21 cellular contexts compared by ENCODE assay signal in genomic region chr2:112230371-112230770, GRCh38. TPM values are rescaled to one million over a fixed set of nuclear protein-coding genes. Genes with fewer than 3 reads are reported as not detected.
DNase-seq lines count a peak whose midpoint lies in the region; ATAC-seq, FAIRE-seq and TF ChIP-seq lines count a peak whose summit lies in the region.
"Had no signal": no experiment of that assay in that cellular context is flagged by ENCODE, and none has a peak within 500 bp of the region (broad histone marks: within the 10 kb centered on the region; RNA-seq: fewer than 3 reads in every experiment).

No MANE protein-coding gene starts in this region.

- no peak for TF ChIP-seq POLR2A in H1 (IDR thresholded peaks at IDR 0.05; ENCODE audit: control extremely low read depth in 1 of 2, low read depth in 2 of 2, low read length in 2 of 2)

- H3K4me3 Mint-ChIP-seq in T-cell: no peak overlapping the region
- H3K4me3 Mint-ChIP-seq: B cell; CD4-positive, CD25-positive, alpha-beta regulatory T cell; CD8-positive, alpha-beta T cell; GM23338; HFFc6 had no signal

- no peaks in the 10 kb centered on the region for H4K20me1 ChIP-seq in H1 (replicated peaks in 1 of 2; ENCODE audit: control insufficient read depth in 1 of 2, insufficient read depth in 2 of 2, low read length in 2 of 2)
- H4K20me1 ChIP-seq: BLaER1 had no signal

- ATAC-seq in HG02852 (IDR thresholded peaks at IDR 0.05; ENCODE audit: unreplicated experiment) (no peak), T-cell (replicated peaks in 1 of 4) (no peak)
- ATAC-seq: CD8-positive, alpha-beta T cell; GM23338 had no signal

- H4K5ac ChIP-seq in H1 (ENCODE audit: insufficient read length, low read depth, low read length): no peak overlapping the region

- CTCF ChIA-PET in H1 (lab: Charles Lee; ENCODE audit: partially characterized antibody) (no interaction called here), T-cell (lab: Charles Lee) (no interaction called here)

- H3K36me3 ChIP-seq in H1 (ENCODE audit: control insufficient read depth in 2 of 4, insufficient read depth in 4 of 4, low read length in 3 of 4): peaks cover 0 to 4% (median 0%) of the 10 kb centered on the region in 4 experiments; a peak in 1 of 8 replicates

- no peak overlapping the region for H3K56ac ChIP-seq in H1 (replicated peaks; ENCODE audit: insufficient read length, low read depth, low read length)

- TF ChIP-seq EP300 in H1 (IDR thresholded peaks at IDR 0.05; ENCODE audit: borderline replicate concordance in 1 of 2, low read depth in 2 of 2, low read length in 2 of 2): no peak

- H3K27ac ChIP-seq in H1 (ENCODE audit: low read depth, low read length): no peak overlapping the region
- H3K27ac ChIP-seq: BLaER1, C4-2B had no signal

- H3K36me3 Mint-ChIP-seq in T-cell: peaks cover 37% of the 10 kb centered on the region

- H3K4me3 ChIP-seq in H1 (ENCODE audit: extremely low read depth in 1 of 4, insufficient read depth in 2 of 4, low read depth in 3 of 4, low read length in 4 of 4): no peak overlapping the region
- H3K4me3 ChIP-seq: BLaER1, GM23338, HAP-1 had no signal

- H3K9ac ChIP-seq in H1 (replicated peaks in 1 of 4; ENCODE audit: extremely low read depth in 1 of 4, low read depth in 3 of 4, low read length in 3 of 4): no peak overlapping the region
- H3K9ac ChIP-seq: BLaER1 had no signal

- 86% methylated on average over 3 of the region's 3 CpGs; no CpG with 5 or more reads in 1 of the 2 experiments for WGBS in H1 (ENCODE audit: extremely low coverage in 1 of 2, insufficient coverage in 1 of 2, insufficient read length in 1 of 2, insufficient replicate concordance in 2 of 2, low coverage in 1 of 2, low lambda C conversion rate in 2 of 2, missing lambda C conversion rate in 1 of 2), 2 experiments

- no peak overlapping the region for H2BK20ac ChIP-seq in H1 (ENCODE audit: low read length)

- no peak overlapping the region for H2BK15ac ChIP-seq in H1 (ENCODE audit: low read length)

- no peak overlapping the region for H2BK12ac ChIP-seq in H1 (ENCODE audit: low read depth, low read length)

- H3K18ac ChIP-seq in H1 (ENCODE audit: extremely low read depth, low read length): no peak overlapping the region

- TF ChIP-seq CTCF in H1 (IDR thresholded peaks at IDR 0.05; ENCODE audit: control extremely low read depth in 1 of 3, insufficient read depth in 1 of 3, low read depth in 1 of 3, low read length in 3 of 3): no peak

- H3K4me1 Mint-ChIP-seq in T-cell: peaks cover 5 to 8% (median 6%) of the 10 kb centered on the region in 3 donors
- H3K4me1 Mint-ChIP-seq: B cell, GM23338 had no signal

- no peak for DNase-seq in RCC 7860 (ENCODE audit: low spot score)
- no peak for DNase-seq in H1 (ENCODE audit: low read depth in 1 of 2, low spot score in 2 of 2)
- DNase-seq in activated naive CD4-positive, alpha-beta T cell treated with anti-CD3 and anti-CD28 coated beads, Interleukin-2, amount 50 U/mL, for 16 hours: no peak
- DNase-seq in T-cell: no peak
- DNase-seq: Caco-2; CD4-positive, CD25-positive, alpha-beta regulatory T cell; CD8-positive, alpha-beta T cell; DMS153; DND-41; GDM1; HFFc6 had no signal

- H3K23ac ChIP-seq in H1 (ENCODE audit: insufficient read length): no peak overlapping the region

- H4K8ac ChIP-seq in H1 (ENCODE audit: extremely low read depth, insufficient read depth, low read length): no peak overlapping the region

- no peaks in the 10 kb centered on the region for H3K79me1 ChIP-seq in H1 (ENCODE audit: low read depth, low read length)

- H2BK5ac ChIP-seq in H1 (ENCODE audit: low read depth, low read length): no peak overlapping the region

- H3K27me3 ChIP-seq in H1 (replicated peaks in 1 of 4; ENCODE audit: control insufficient read depth in 3 of 4, extremely low read depth in 1 of 4, insufficient read depth in 3 of 4, low read length in 3 of 4): no peaks in the 10 kb centered on the region
- H3K27me3 ChIP-seq: BLaER1 had no signal

- H4K91ac ChIP-seq in H1 (replicated peaks; ENCODE audit: insufficient read length, low read length): no peak overlapping the region

- TF ChIP-seq RAD21 in H1 (IDR thresholded peaks at IDR 0.05 in 1 of 2, conservative IDR thresholded peaks at IDR 0.05 in 1 of 2; ENCODE audit: low read depth in 2 of 2, low read length in 2 of 2): no peak

- H2AFZ ChIP-seq in H1 (ENCODE audit: low read length): no peak overlapping the region
- H2AFZ ChIP-seq: GM23338 had no signal

- H3K14ac ChIP-seq in H1 (ENCODE audit: insufficient read length): no peak overlapping the region

- H3K79me2 ChIP-seq in H1 (ENCODE audit: control insufficient read depth in 1 of 2, insufficient read depth in 2 of 2, low read length in 2 of 2): no peaks in the 10 kb centered on the region

- no peaks in the 10 kb centered on the region for H3K4me1 ChIP-seq in H1 (replicated peaks in 1 of 4; ENCODE audit: control insufficient read depth in 3 of 4, insufficient read depth in 4 of 4, low read length in 3 of 4)
- H3K4me1 ChIP-seq: Caco-2, HAP-1 had no signal

- POLR2A ChIA-PET in H1 (lab: Charles Lee; ENCODE audit: partially characterized antibody) (no interaction called here), T-cell (lab: Charles Lee) (no interaction called here)

- H3K4me2 ChIP-seq in H1 (ENCODE audit: insufficient read depth in 1 of 2, low read depth in 2 of 2, low read length in 2 of 2): no peak overlapping the region
- H3K4me2 ChIP-seq: GM23338 had no signal

- H3K9me3 Mint-ChIP-seq in T-cell: no peaks in the 10 kb centered on the region
- H3K9me3 Mint-ChIP-seq: CD8-positive, alpha-beta T cell; GM23338; HFFc6 had no signal

- H3K4ac ChIP-seq in H1 (replicated peaks; ENCODE audit: insufficient read length, low read depth, low read length): no peak overlapping the region

- H3K9me3 ChIP-seq in H1 (ENCODE audit: insufficient read depth in 2 of 2, low read depth in 1 of 2, low read length in 1 of 2): no peaks in the 10 kb centered on the region
- H3K9me3 ChIP-seq: Caco-2, HAP-1 had no signal

- no peak overlapping the region for H3K27ac Mint-ChIP-seq in T-cell
- H3K27ac Mint-ChIP-seq: B cell; CD4-positive, CD25-positive, alpha-beta regulatory T cell; CD8-positive, alpha-beta T cell; GM23338; HFFc6 had no signal

- no peak overlapping the region for H2AK5ac ChIP-seq in H1 (ENCODE audit: low read depth, low read length)

- no peaks in the 10 kb centered on the region for H3K23me2 ChIP-seq in H1 (ENCODE audit: low read depth, low read length)

- H2BK120ac ChIP-seq in H1 (replicated peaks; ENCODE audit: low read depth, low read length): no peak overlapping the region

- H3K27me3 Mint-ChIP-seq in T-cell: no peaks in the 10 kb centered on the region
- H3K27me3 Mint-ChIP-seq: B cell; CD4-positive, CD25-positive, alpha-beta regulatory T cell had no signal

- FAIRE-seq in G401.6 (lab: Jason Lieb, UNC) (peak; percentile 60), RCC 7860 (lab: Jason Lieb, UNC) (peak; percentile 20), H1 (lab: Jason Lieb, UNC) (no peak)
- FAIRE-seq: GM12891, GM18507, H54 had no signal

TF ChIP-seq in H1, 55 proteins besides CTCF, POLR2A, EP300 and RAD21:
- TF ChIP-seq MAFK (IDR thresholded peaks at IDR 0.05; ENCODE audit: low read depth, low read length): peak; percentile 10; the same call in 1 of the 2 replicates
- no peak for TF ChIP-seq MAX (IDR thresholded peaks at IDR 0.05)

RNA-seq across cellular contexts. Expression of gene ZC3H8, which starts 24.5 kb away (rescaled TPM):
- 7.1 and 8.8 TPM in 2 replicates for total RNA-seq in H1 (2021; fragmentation: NEBNext Ultra II Directional; extraction: Animal tissue kit (Norgen Biotek cat#: 25700))
- 0.66 and 1.9 TPM in 2 replicates for polyA plus RNA-seq in H1 (2011; rRNA removed)
- 4.3 TPM for polyA plus RNA-seq in H1 (2011; cell fraction: cytosol; rRNA removed)
- 1.3 TPM for polyA plus RNA-seq in H1 (2011; cell fraction: nucleus; rRNA removed)
- polyA plus RNA-seq in H1 (2012, experiment 1 of 2): 4.8 to 10.4 TPM (median 6.2 TPM) in 4 replicates
- polyA plus RNA-seq in H1 (2012, experiment 2 of 2): 0.88 TPM
- 17.9 TPM for polyA plus RNA-seq in H1 (2013, experiment 1 of 2)
- 16.3 TPM for polyA plus RNA-seq in H1 (2013, experiment 2 of 2)
- polyA minus RNA-seq in H1 (2011; rRNA and poly(A)+ RNA removed): 0.63 and 1.1 TPM in 2 replicates
- 0.73 TPM for polyA minus RNA-seq in H1 (2011; cell fraction: cytosol; rRNA and poly(A)+ RNA removed)
- polyA minus RNA-seq in H1 (2011; cell fraction: nucleus; rRNA and poly(A)+ RNA removed): 2.7 TPM
- 10 to 100 TPM; 16.1 to 29.9 (median 22.1) TPM for total RNA-seq in T-cell

RNA-seq across cellular contexts. Expression of gene ZC3H6, which starts 45.0 kb away (rescaled TPM):
- total RNA-seq in H1 (2021; fragmentation: NEBNext Ultra II Directional; extraction: Animal tissue kit (Norgen Biotek cat#: 25700)): 6.9 and 7.3 TPM in 2 replicates
- 1.4 and 1.5 TPM in 2 replicates for polyA plus RNA-seq in H1 (2011; rRNA removed)
- polyA plus RNA-seq in H1 (2011; cell fraction: cytosol; rRNA removed): 1.9 TPM
- 2.7 TPM for polyA plus RNA-seq in H1 (2011; cell fraction: nucleus; rRNA removed)
- 1.8 to 6.3 TPM (median 2.2 TPM) in 4 replicates for polyA plus RNA-seq in H1 (2012, experiment 1 of 2)
- polyA plus RNA-seq in H1 (2012, experiment 2 of 2): 0.30 TPM
- 7.0 TPM for polyA plus RNA-seq in H1 (2013, experiment 1 of 2)
- 5.6 TPM for polyA plus RNA-seq in H1 (2013, experiment 2 of 2)
- polyA minus RNA-seq in H1 (2011; rRNA and poly(A)+ RNA removed): 4.9 and 6.0 TPM in 2 replicates
- polyA minus RNA-seq in H1 (2011; cell fraction: cytosol; rRNA and poly(A)+ RNA removed): 6.2 TPM
- polyA minus RNA-seq in H1 (2011; cell fraction: nucleus; rRNA and poly(A)+ RNA removed): 9.6 TPM
- 10 to 100 TPM; 19.6 to 29.9 (median 25.9) TPM for total RNA-seq in T-cell
